In genomic region chr2:168243061-168243460, GRCh38 we compare ENCODE assay signal across 19 cellular contexts. TPM values are rescaled to one million over a fixed set of nuclear protein-coding genes. Genes with fewer than 3 reads are reported as not detected.
DNase-seq lines count a peak whose midpoint lies in the region; ATAC-seq and TF ChIP-seq lines count a peak whose summit lies in the region.
"Had no signal": no experiment of that assay in that cellular context is flagged by ENCODE, and none has a peak within 500 bp of the region (broad histone marks: within the 10 kb centered on the region; RNA-seq: fewer than 3 reads in every experiment).

No MANE protein-coding gene starts in this region.

- peak overlapping the region; percentile 85 for H3K4me2 ChIP-seq in hepatocyte

- peaks cover 86% of the 10 kb centered on the region for H3K79me2 ChIP-seq in hepatocyte

- H3K9me3 Mint-ChIP-seq in CD4-positive, CD25-positive, alpha-beta regulatory T cell: no peaks in the 10 kb centered on the region
- H3K9me3 Mint-ChIP-seq: activated naive CD4-positive, alpha-beta T cell treated with anti-CD3 and anti-CD28 coated beads, Interleukin-2, amount 50 U/mL, for 72 hours had no signal

- peaks cover 6% of the 10 kb centered on the region for H3K36me3 Mint-ChIP-seq in CD4-positive, CD25-positive, alpha-beta regulatory T cell

- no peak overlapping the region for H3K27ac ChIP-seq in CD4-positive, CD25-positive, alpha-beta regulatory T cell (ENCODE audit: insufficient read depth, low read length, poor library complexity, severe bottlenecking)
- no peak overlapping the region for H3K27ac ChIP-seq in hepatocyte
- H3K27ac ChIP-seq: gastrocnemius medialis had no signal

- H3K27me3 ChIP-seq in CD4-positive, CD25-positive, alpha-beta regulatory T cell (ENCODE audit: control insufficient read depth, insufficient read depth, low read length): no peaks in the 10 kb centered on the region
- H3K27me3 ChIP-seq in hepatocyte: no peaks in the 10 kb centered on the region
- H3K27me3 ChIP-seq: esophagus muscularis mucosa, gastrocnemius medialis had no signal

- peak overlapping the region in 1 of 3 donors; percentile 57 for H3K27ac Mint-ChIP-seq in CD4-positive, CD25-positive, alpha-beta regulatory T cell
- H3K27ac Mint-ChIP-seq: B cell had no signal

- H4K20me1 ChIP-seq in hepatocyte (ENCODE audit: insufficient read depth, poor library complexity, severe bottlenecking): peaks cover 24% of the 10 kb centered on the region

- H3K36me3 ChIP-seq in CD4-positive, CD25-positive, alpha-beta regulatory T cell (ENCODE audit: control insufficient read depth, insufficient read depth, low read length): no peaks in the 10 kb centered on the region
- no peaks in the 10 kb centered on the region for H3K36me3 ChIP-seq in hepatocyte (replicated peaks; ENCODE audit: insufficient read depth, low read depth)
- H3K36me3 ChIP-seq: esophagus muscularis mucosa, gastrocnemius medialis had no signal

- H3K4me1 Mint-ChIP-seq in CD4-positive, CD25-positive, alpha-beta regulatory T cell: peaks cover 28 to 43% (median 36%) of the 10 kb centered on the region in 4 donors

- no peaks in the 10 kb centered on the region for H3K9me3 ChIP-seq in CD4-positive, CD25-positive, alpha-beta regulatory T cell (ENCODE audit: control insufficient read depth in 2 of 2, low read length in 2 of 2)
- no peaks in the 10 kb centered on the region for H3K9me3 ChIP-seq in hepatocyte (ENCODE audit: low read depth)
- H3K9me3 ChIP-seq: esophagus muscularis mucosa, gastrocnemius medialis had no signal

- H2AFZ ChIP-seq in hepatocyte: no peak overlapping the region

- H3K9me2 ChIP-seq in hepatocyte (replicated peaks; ENCODE audit: insufficient read depth): no peaks in the 10 kb centered on the region

- peak overlapping the region; percentile 83 for H3K4me3 ChIP-seq in CD4-positive, CD25-positive, alpha-beta regulatory T cell (ENCODE audit: low read depth, low read length)
- H3K4me3 ChIP-seq in hepatocyte: no peak overlapping the region
- H3K4me3 ChIP-seq: esophagus muscularis mucosa, gastrocnemius medialis had no signal

- 82% methylated on average over 5 of the region's 5 CpGs for WGBS in hepatocyte (ENCODE audit: low lambda C conversion rate, missing lambda C conversion rate)

- H3K27me3 Mint-ChIP-seq in CD4-positive, CD25-positive, alpha-beta regulatory T cell: no peaks in the 10 kb centered on the region
- H3K27me3 Mint-ChIP-seq: B cell had no signal

- H3K4me3 Mint-ChIP-seq in CD4-positive, CD25-positive, alpha-beta regulatory T cell: peak overlapping the region in 3 of 4 donors; percentile 28 to 98 (median 45)
- H3K4me3 Mint-ChIP-seq: B cell had no signal

- no peak for ATAC-seq in CD4-positive, CD25-positive, alpha-beta regulatory T cell (ENCODE audit: low read depth in 2 of 2)
- ATAC-seq in GM18520 (IDR thresholded peaks at IDR 0.05; ENCODE audit: unreplicated experiment) (no peak), HG02588 (IDR thresholded peaks at IDR 0.05; ENCODE audit: unreplicated experiment) (no peak)
- ATAC-seq: activated naive CD4-positive, alpha-beta T cell treated with anti-CD3 and anti-CD28 coated beads, Interleukin-2, amount 50 U/mL, for 72 hours; gastrocnemius medialis had no signal

- H3K4me1 ChIP-seq in CD4-positive, CD25-positive, alpha-beta regulatory T cell (ENCODE audit: control insufficient read depth, insufficient read depth, low read length, poor library complexity, severe bottlenecking): peaks cover 79% of the 10 kb centered on the region
- peaks cover 46% of the 10 kb centered on the region for H3K4me1 ChIP-seq in hepatocyte (ENCODE audit: insufficient read depth)

- TF ChIP-seq CTCF in hepatocyte (IDR thresholded peaks at IDR 0.05; ENCODE audit: poor library complexity): no peak

- DNase-seq in DMS79 treated with DMSO at 0.1 percent for 48 hours (lab: John Stamatoyannopoulos, UW) (peak; percentile 35), DMS79 (lab: John Stamatoyannopoulos, UW) (no peak), NCI-H526 treated with DMSO at 0.1 percent for 48 hours (lab: John Stamatoyannopoulos, UW) (peak; percentile 43), hepatocyte (ENCODE audit: low spot score) (no peak), NCI-H226 (no peak)
- DNase-seq in CD4-positive, CD25-positive, alpha-beta regulatory T cell: no peak
- DNase-seq: activated CD4-positive, alpha-beta T cell treated with anti-CD3 and anti-CD28 coated beads, Interleukin-2, amount 50 U/mL, for 1 hour; effector memory CD4-positive, alpha-beta T cell; gastrocnemius medialis; mammary epithelial cell; NCI-H1694; NCI-H510A; Right ventricle myocardium superior; stimulated activated CD4-positive, alpha-beta T cell treated with anti-CD3 and anti-CD28 coated beads, Interleukin-15, amount 100 ng/mL, for 24 hours had no signal

RNA-seq across cellular contexts. Expression of gene STK39, which starts 4.3 kb away (rescaled TPM):
- total RNA-seq in CD4-positive, CD25-positive, alpha-beta regulatory T cell: 27.2 TPM
- polyA plus RNA-seq in CD4-positive, CD25-positive, alpha-beta regulatory T cell: 10 to 100 TPM in 1 of 4 donors, 1 to 10 TPM in 3; 4.4 to 12.1 (median 7.0) TPM
- 35.4 and 39.4 TPM in 2 replicates for total RNA-seq in hepatocyte
- polyA plus RNA-seq in hepatocyte: 26.5 and 26.9 TPM in 2 replicates

Comparison
In these comparisons a context has a peak if more than half of its experiments do, and no peak if none do; other contexts are left out.
1. DNase-seq: peak in DMS79 treated with DMSO at 0.1 percent for 48 hours (single experiment) and NCI-H526 treated with DMSO at 0.1 percent for 48 hours (single experiment); none in DMS79 (single experiment), CD4-positive, CD25-positive, alpha-beta regulatory T cell (0 of 3), hepatocyte (single experiment) and NCI-H226 (single experiment).